34 cellular contexts compared by ENCODE assay signal in genomic region chr10:58206251-58206650, GRCh38.
"Had no signal": no experiment of that assay in that cellular context is flagged by ENCODE, and none has a peak within 500 bp of the region (broad histone marks: within the 10 kb centered on the region; RNA-seq: fewer than 3 reads in every experiment).

No MANE protein-coding gene starts in this region.

- H3K27ac ChIP-seq: KMS-11 had no signal

- H3K9me3 ChIP-seq: MG63 had no signal

- H3K4me3 ChIP-seq: MG63 had no signal

- DNase-seq: Karpas-422, Kasumi-1, MG63, MM.1S, MV-4-11, NCI-H1048, NCI-H1092, NCI-H1092 treated with DMSO at 0.1 percent for 48 hours, NCI-H1105, NCI-H1105 treated with DMSO at 0.1 percent for 48 hours, NCI-H1417, NCI-H1417 treated with DMSO at 0.1 percent for 48 hours, NCI-H1436, NCI-H1436 treated with DMSO at 0.1 percent for 48 hours, NCI-H146, NCI-H1694, NCI-H1694 treated with DMSO at 0.1 percent for 48 hours, NCI-H187, NCI-H187 treated with DMSO at 0.1 percent for 48 hours, NCI-H1930, NCI-H2029, NCI-H2029 treated with DMSO at 0.1 percent for 48 hours, NCI-H2081, NCI-H2081 treated with DMSO at 0.1 percent for 48 hours, NCI-H2107, NCI-H2171, NCI-H2171 treated with DMSO at 0.1 percent for 48 hours, NCI-H2227 treated with DMSO at 0.1 percent for 48 hours, NCI-H226, NCI-H345, NCI-H446, NCI-H446 treated with DMSO at 0.1 percent for 48 hours, NCI-H510A had no signal

- H3K27me3 ChIP-seq: MG63 had no signal

- H3K4me2 ChIP-seq: KMS-11 had no signal
